In the genomic region with DNA sequence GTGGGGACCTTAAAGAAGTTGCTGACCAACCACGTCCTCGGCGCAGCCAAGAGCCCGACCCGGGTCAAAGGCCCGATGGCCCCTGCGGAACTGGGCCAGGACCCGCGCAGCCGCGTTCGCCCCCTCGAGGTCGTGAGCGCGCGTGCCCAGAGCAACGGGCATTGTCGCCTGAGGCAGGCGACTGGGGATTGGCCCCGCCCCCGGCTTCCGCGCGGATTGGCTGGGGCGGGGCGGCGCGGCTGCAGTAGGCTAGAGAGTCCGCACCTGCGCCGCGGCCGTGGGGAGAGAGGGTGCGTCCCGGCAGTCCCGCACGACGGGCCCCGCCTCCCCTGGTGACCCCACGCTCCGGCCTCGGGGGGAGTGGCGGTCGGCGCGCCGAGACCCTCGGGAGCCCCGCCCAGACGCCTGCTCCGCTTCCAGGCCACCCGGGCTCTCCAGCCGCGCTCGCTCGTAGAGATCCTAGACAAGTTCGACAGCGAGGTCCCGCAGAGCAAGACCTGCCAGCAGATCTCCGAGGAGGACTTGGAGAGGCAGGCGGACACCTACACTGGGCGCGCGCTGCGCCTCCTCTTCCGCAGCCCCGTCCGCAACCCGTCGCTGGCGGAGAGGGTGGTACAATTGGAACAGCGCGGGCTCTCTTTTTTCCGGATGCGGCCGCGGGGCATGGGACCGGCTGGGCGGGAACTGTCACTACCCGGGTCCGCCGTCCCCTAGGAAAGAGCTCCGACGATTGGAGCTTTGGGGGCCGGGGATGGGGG, we compare ENCODE assay signal across 1 cellular context.
TF ChIP-seq lines count a peak whose summit lies in the region.

No MANE protein-coding gene starts in this region.

TF ChIP-seq in HepG2, 621 proteins besides CTCF, POLR2A, EP300 and RAD21 (continues in another document):
- TF ChIP-seq THAP11 (CRISPR knock-in tag; IDR thresholded peaks at IDR 0.05) (peak; percentile 59), ZNF530 (CRISPR knock-in tag; IDR thresholded peaks at IDR 0.05; ENCODE audit: low read depth) (no peak), TCF7L2 (IDR thresholded peaks at IDR 0.05; ENCODE audit: low read depth, low read length) (no peak), NFYC (CRISPR knock-in tag; IDR thresholded peaks at IDR 0.05) (peak; percentile 62), ZNF878 (CRISPR knock-in tag; IDR thresholded peaks at IDR 0.05) (no peak), ZNF788 (CRISPR knock-in tag; IDR thresholded peaks at IDR 0.05; ENCODE audit: borderline replicate concordance) (no peak), AHR (CRISPR knock-in tag; IDR thresholded peaks at IDR 0.05) (0 out of 2 replicates have a peak, but pooled peaks have one; percentile 15), ZNF549 (CRISPR knock-in tag; IDR thresholded peaks at IDR 0.05) (no peak), RFX3 (CRISPR knock-in tag; IDR thresholded peaks at IDR 0.05) (no peak), ZNF256 (CRISPR knock-in tag; conservative IDR thresholded peaks at IDR 0.05) (no peak), KDM1A (CRISPR knock-in tag; IDR thresholded peaks at IDR 0.05) (peak; percentile 28; the same call in 1 of the 2 replicates), ZNF569 (CRISPR knock-in tag; IDR thresholded peaks at IDR 0.05; ENCODE audit: borderline replicate concordance) (no peak), TFAP4 (IDR thresholded peaks at IDR 0.05; ENCODE audit: borderline replicate concordance, low read depth) (no peak), BRCA1 (CRISPR knock-in tag; IDR thresholded peaks at IDR 0.05) (no peak), ISX (CRISPR knock-in tag; conservative IDR thresholded peaks at IDR 0.05) (no peak), FOXA3 (CRISPR knock-in tag; IDR thresholded peaks at IDR 0.05) (no peak; the same call in 1 of the 2 replicates), ZSCAN22 (CRISPR knock-in tag; IDR thresholded peaks at IDR 0.05) (no peak), EHMT2 (IDR thresholded peaks at IDR 0.05; ENCODE audit: borderline replicate concordance, low read depth, low read length) (no peak), JDP2 (CRISPR knock-in tag; IDR thresholded peaks at IDR 0.05; ENCODE audit: borderline replicate concordance) (no peak), ZBTB8A (CRISPR knock-in tag; IDR thresholded peaks at IDR 0.05; ENCODE audit: borderline replicate concordance, low read depth) (no peak), KDM4B (CRISPR knock-in tag; IDR thresholded peaks at IDR 0.05) (peak; percentile 51; the same call in 1 of the 2 replicates), ELF1 (CRISPR knock-in tag; IDR thresholded peaks at IDR 0.05) (no peak), ZNF782 (CRISPR knock-in tag; IDR thresholded peaks at IDR 0.05; ENCODE audit: borderline replicate concordance) (no peak), ZNF383 (CRISPR knock-in tag; IDR thresholded peaks at IDR 0.05; ENCODE audit: borderline replicate concordance) (no peak), ZNF431 (CRISPR knock-in tag; IDR thresholded peaks at IDR 0.05; ENCODE audit: borderline replicate concordance, low read depth) (no peak), ZBTB7B (CRISPR knock-in tag; IDR thresholded peaks at IDR 0.05) (peak; percentile 55; the same call in 1 of the 2 replicates), ZNF615 (CRISPR knock-in tag; IDR thresholded peaks at IDR 0.05; ENCODE audit: borderline replicate concordance) (no peak), ZUFSP (CRISPR knock-in tag; IDR thresholded peaks at IDR 0.05; ENCODE audit: borderline replicate concordance) (no peak), HNRNPLL (IDR thresholded peaks at IDR 0.05; ENCODE audit: low read depth, low read length, poor library complexity, severe bottlenecking) (peak; percentile 80), SRSF9 (IDR thresholded peaks at IDR 0.05; ENCODE audit: borderline replicate concordance, insufficient read depth, low read depth, low read length, poor library complexity, severe bottlenecking) (no peak), ZNF3 (CRISPR knock-in tag; IDR thresholded peaks at IDR 0.05) (no peak), ZNF652 (CRISPR knock-in tag; IDR thresholded peaks at IDR 0.05; ENCODE audit: borderline replicate concordance, low read depth) (no peak), CHD2 (IDR thresholded peaks at IDR 0.05; ENCODE audit: low read depth, low read length) (no peak), FOSL1 (CRISPR knock-in tag; IDR thresholded peaks at IDR 0.05; ENCODE audit: borderline replicate concordance) (no peak), SALL2 (CRISPR knock-in tag; IDR thresholded peaks at IDR 0.05) (no peak; the same call in 1 of the 2 replicates), ZNF556 (CRISPR knock-in tag; IDR thresholded peaks at IDR 0.05; ENCODE audit: borderline replicate concordance) (0 out of 2 replicates have a peak, but pooled peaks have one; percentile 21), HMGA1 (CRISPR knock-in tag; conservative IDR thresholded peaks at IDR 0.05) (no peak), ZNF660 (CRISPR knock-in tag; IDR thresholded peaks at IDR 0.05; ENCODE audit: borderline replicate concordance, low read depth) (no peak), ZNF510 (CRISPR knock-in tag; IDR thresholded peaks at IDR 0.05; ENCODE audit: low read depth) (no peak), ERF (CRISPR knock-in tag; IDR thresholded peaks at IDR 0.05) (peak; percentile 85), FOXJ3 (CRISPR knock-in tag; IDR thresholded peaks at IDR 0.05; ENCODE audit: borderline replicate concordance) (no peak)
- TF ChIP-seq, protein P1, sequence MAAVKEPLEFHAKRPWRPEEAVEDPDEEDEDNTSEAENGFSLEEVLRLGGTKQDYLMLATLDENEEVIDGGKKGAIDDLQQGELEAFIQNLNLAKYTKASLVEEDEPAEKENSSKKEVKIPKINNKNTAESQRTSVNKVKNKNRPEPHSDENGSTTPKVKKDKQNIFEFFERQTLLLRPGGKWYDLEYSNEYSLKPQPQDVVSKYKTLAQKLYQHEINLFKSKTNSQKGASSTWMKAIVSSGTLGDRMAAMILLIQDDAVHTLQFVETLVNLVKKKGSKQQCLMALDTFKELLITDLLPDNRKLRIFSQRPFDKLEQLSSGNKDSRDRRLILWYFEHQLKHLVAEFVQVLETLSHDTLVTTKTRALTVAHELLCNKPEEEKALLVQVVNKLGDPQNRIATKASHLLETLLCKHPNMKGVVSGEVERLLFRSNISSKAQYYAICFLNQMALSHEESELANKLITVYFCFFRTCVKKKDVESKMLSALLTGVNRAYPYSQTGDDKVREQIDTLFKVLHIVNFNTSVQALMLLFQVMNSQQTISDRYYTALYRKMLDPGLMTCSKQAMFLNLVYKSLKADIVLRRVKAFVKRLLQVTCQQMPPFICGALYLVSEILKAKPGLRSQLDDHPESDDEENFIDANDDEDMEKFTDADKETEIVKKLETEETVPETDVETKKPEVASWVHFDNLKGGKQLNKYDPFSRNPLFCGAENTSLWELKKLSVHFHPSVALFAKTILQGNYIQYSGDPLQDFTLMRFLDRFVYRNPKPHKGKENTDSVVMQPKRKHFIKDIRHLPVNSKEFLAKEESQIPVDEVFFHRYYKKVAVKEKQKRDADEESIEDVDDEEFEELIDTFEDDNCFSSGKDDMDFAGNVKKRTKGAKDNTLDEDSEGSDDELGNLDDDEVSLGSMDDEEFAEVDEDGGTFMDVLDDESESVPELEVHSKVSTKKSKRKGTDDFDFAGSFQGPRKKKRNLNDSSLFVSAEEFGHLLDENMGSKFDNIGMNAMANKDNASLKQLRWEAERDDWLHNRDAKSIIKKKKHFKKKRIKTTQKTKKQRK (IDR thresholded peaks at IDR 0.05; ENCODE audit: low read length): no peak
- TF ChIP-seq, protein P2, sequence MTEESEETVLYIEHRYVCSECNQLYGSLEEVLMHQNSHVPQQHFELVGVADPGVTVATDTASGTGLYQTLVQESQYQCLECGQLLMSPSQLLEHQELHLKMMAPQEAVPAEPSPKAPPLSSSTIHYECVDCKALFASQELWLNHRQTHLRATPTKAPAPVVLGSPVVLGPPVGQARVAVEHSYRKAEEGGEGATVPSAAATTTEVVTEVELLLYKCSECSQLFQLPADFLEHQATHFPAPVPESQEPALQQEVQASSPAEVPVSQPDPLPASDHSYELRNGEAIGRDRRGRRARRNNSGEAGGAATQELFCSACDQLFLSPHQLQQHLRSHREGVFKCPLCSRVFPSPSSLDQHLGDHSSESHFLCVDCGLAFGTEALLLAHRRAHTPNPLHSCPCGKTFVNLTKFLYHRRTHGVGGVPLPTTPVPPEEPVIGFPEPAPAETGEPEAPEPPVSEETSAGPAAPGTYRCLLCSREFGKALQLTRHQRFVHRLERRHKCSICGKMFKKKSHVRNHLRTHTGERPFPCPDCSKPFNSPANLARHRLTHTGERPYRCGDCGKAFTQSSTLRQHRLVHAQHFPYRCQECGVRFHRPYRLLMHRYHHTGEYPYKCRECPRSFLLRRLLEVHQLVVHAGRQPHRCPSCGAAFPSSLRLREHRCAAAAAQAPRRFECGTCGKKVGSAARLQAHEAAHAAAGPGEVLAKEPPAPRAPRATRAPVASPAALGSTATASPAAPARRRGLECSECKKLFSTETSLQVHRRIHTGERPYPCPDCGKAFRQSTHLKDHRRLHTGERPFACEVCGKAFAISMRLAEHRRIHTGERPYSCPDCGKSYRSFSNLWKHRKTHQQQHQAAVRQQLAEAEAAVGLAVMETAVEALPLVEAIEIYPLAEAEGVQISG (CRISPR knock-in tag; IDR thresholded peaks at IDR 0.05): peak; percentile 97
- TF ChIP-seq, protein P3, sequence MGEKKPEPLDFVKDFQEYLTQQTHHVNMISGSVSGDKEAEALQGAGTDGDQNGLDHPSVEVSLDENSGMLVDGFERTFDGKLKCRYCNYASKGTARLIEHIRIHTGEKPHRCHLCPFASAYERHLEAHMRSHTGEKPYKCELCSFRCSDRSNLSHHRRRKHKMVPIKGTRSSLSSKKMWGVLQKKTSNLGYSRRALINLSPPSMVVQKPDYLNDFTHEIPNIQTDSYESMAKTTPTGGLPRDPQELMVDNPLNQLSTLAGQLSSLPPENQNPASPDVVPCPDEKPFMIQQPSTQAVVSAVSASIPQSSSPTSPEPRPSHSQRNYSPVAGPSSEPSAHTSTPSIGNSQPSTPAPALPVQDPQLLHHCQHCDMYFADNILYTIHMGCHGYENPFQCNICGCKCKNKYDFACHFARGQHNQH (CRISPR knock-in tag; IDR thresholded peaks at IDR 0.05): no peak
- TF ChIP-seq, protein P4, sequence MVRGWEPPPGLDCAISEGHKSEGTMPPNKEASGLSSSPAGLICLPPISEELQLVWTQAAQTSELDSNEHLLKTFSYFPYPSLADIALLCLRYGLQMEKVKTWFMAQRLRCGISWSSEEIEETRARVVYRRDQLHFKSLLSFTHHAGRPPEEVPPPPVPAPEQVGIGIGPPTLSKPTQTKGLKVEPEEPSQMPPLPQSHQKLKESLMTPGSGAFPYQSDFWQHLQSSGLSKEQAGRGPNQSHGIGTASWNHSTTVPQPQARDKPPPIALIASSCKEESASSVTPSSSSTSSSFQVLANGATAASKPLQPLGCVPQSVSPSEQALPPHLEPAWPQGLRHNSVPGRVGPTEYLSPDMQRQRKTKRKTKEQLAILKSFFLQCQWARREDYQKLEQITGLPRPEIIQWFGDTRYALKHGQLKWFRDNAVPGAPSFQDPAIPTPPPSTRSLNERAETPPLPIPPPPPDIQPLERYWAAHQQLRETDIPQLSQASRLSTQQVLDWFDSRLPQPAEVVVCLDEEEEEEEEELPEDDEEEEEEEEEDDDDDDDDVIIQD (CRISPR knock-in tag; IDR thresholded peaks at IDR 0.05; ENCODE audit: low read depth): no peak
- TF ChIP-seq, protein P5, sequence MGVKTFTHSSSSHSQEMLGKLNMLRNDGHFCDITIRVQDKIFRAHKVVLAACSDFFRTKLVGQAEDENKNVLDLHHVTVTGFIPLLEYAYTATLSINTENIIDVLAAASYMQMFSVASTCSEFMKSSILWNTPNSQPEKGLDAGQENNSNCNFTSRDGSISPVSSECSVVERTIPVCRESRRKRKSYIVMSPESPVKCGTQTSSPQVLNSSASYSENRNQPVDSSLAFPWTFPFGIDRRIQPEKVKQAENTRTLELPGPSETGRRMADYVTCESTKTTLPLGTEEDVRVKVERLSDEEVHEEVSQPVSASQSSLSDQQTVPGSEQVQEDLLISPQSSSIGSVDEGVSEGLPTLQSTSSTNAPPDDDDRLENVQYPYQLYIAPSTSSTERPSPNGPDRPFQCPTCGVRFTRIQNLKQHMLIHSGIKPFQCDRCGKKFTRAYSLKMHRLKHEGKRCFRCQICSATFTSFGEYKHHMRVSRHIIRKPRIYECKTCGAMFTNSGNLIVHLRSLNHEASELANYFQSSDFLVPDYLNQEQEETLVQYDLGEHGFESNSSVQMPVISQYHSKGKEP (CRISPR knock-in tag; IDR thresholded peaks at IDR 0.05): no peak
- TF ChIP-seq, protein P6, sequence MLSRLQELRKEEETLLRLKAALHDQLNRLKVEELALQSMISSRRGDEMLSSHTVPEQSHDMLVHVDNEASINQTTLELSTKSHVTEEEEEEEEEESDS (CRISPR knock-in tag; IDR thresholded peaks at IDR 0.05; ENCODE audit: borderline replicate concordance): peak; percentile 45; the same call in 1 of the 2 replicates
- TF ChIP-seq, protein P7, sequence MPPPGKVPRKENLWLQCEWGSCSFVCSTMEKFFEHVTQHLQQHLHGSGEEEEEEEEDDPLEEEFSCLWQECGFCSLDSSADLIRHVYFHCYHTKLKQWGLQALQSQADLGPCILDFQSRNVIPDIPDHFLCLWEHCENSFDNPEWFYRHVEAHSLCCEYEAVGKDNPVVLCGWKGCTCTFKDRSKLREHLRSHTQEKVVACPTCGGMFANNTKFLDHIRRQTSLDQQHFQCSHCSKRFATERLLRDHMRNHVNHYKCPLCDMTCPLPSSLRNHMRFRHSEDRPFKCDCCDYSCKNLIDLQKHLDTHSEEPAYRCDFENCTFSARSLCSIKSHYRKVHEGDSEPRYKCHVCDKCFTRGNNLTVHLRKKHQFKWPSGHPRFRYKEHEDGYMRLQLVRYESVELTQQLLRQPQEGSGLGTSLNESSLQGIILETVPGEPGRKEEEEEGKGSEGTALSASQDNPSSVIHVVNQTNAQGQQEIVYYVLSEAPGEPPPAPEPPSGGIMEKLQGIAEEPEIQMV (CRISPR knock-in tag; IDR thresholded peaks at IDR 0.05; ENCODE audit: low read depth): no peak
